Comparison of ENCODE assay signal across 9 cellular contexts in genomic region chr6:166707045-166707444, GRCh38.
A peak's percentile ranks its signal among the peaks of the same experiment; 100 is the strongest.
DNase-seq lines count a peak whose midpoint lies in the region; FAIRE-seq and TF ChIP-seq lines count a peak whose summit lies in the region.
"Had no signal": no experiment of that assay in that cellular context is flagged by ENCODE, and none has a peak within 500 bp of the region (broad histone marks: within the 10 kb centered on the region; RNA-seq: fewer than 3 reads in every experiment).

No MANE protein-coding gene starts in this region.

- H3K4me3 ChIP-seq in astrocyte of the spinal cord (ENCODE audit: low read depth, low read length): no peak overlapping the region

- in situ Hi-C loops in astrocyte of the spinal cord (cut with HindIII; ENCODE audit: low sequenced_read_pairs): no loop called here

- TF ChIP-seq CTCF in GM12872 (IDR thresholded peaks at IDR 0.05; ENCODE audit: insufficient read depth, low read depth, low read length) (peak; percentile 51), astrocyte of the spinal cord (IDR thresholded peaks at IDR 0.05; ENCODE audit: low read depth, low read length) (peak; percentile 58)

- DNase-seq in 8988T (peak; percentile 58), NCI-H1092 (lab: John Stamatoyannopoulos, UW) (peak; percentile 71), astrocyte of the spinal cord (ENCODE audit: low read depth, low spot score) (peak; percentile 29), left kidney (ENCODE audit: low read depth, low spot score) (peak; percentile 77), urothelium cell line (ENCODE audit: low spot score) (peak; percentile 24), AG08395 (ENCODE audit: low spot score) (no peak), activated gamma-delta T cell treated with Interleukin-2 at 50 U/mL for 16 hours (no peak)

- no peak for FAIRE-seq in urothelium cell line (lab: Jason Lieb, UNC)
- FAIRE-seq: colon had no signal

Comparison
In these comparisons a context has a peak if more than half of its experiments do, and no peak if none do; other contexts are left out.
1. DNase-seq: peak in 8988T (single experiment), NCI-H1092 (single experiment), astrocyte of the spinal cord (single experiment), left kidney (single experiment) and urothelium cell line (single experiment); none in AG08395 (single experiment) and activated gamma-delta T cell treated with Interleukin-2 at 50 U/mL for 16 hours (single experiment).